Comparison of ENCODE assay signal across 24 cellular contexts in genomic region chr12:105696-106095, GRCh38. TPM values are rescaled to one million over a fixed set of nuclear protein-coding genes. Genes with fewer than 3 reads are reported as not detected.
DNase-seq lines count a peak whose midpoint lies in the region; ATAC-seq, FAIRE-seq and TF ChIP-seq lines count a peak whose summit lies in the region.
"Had no signal": no experiment of that assay in that cellular context is flagged by ENCODE, and none has a peak within 500 bp of the region (broad histone marks: within the 10 kb centered on the region; RNA-seq: fewer than 3 reads in every experiment).

No MANE protein-coding gene starts in this region.

- TF ChIP-seq CTCF in left ventricle myocardium inferior (IDR thresholded peaks at IDR 0.05; ENCODE audit: borderline replicate concordance): no peak
- no peak for TF ChIP-seq CTCF in K562 (IDR thresholded peaks at IDR 0.05 in 2 of 3, conservative IDR thresholded peaks at IDR 0.05 in 1 of 3; ENCODE audit: insufficient read depth in 2 of 3, low read depth in 1 of 3, low read length in 3 of 3)

- CTCF ChIA-PET in K562 (lab: Yijun Ruan, JAX; ENCODE audit: low intra/inter-chr PET ratio): no interaction called here

- ATAC-seq in left cardiac atrium: no peak
- peak; percentile 8 for ATAC-seq in HG02943 (IDR thresholded peaks at IDR 0.05; ENCODE audit: low read depth, unreplicated experiment)
- no peak for ATAC-seq in K562
- no peak for ATAC-seq in HG03432 (IDR thresholded peaks at IDR 0.05; ENCODE audit: unreplicated experiment)
- ATAC-seq in GM19035 (IDR thresholded peaks at IDR 0.05; ENCODE audit: unreplicated experiment): no peak
- ATAC-seq: activated CD8-positive, alpha-beta T cell treated with anti-CD3 and anti-CD28 coated beads for 36 hours; activated naive CD8-positive, alpha-beta T cell treated with anti-CD3 and anti-CD28 coated beads, Interleukin-2, amount 50 U/mL, for 24 hours had no signal

- H3K79me2 ChIP-seq in K562 (ENCODE audit: control insufficient read depth, insufficient read depth, low read length): no peaks in the 10 kb centered on the region

- POLR2A ChIA-PET in K562 (lab: Yijun Ruan, JAX): no interaction called here

- H3K27me3 ChIP-seq in left ventricle myocardium inferior (ENCODE audit: low read depth): peaks cover 51% of the 10 kb centered on the region
- no peaks in the 10 kb centered on the region; a peak in 1 of 5 replicates for H3K27me3 ChIP-seq in K562 (ENCODE audit: control insufficient read depth in 2 of 2, insufficient read depth in 2 of 2, low read length in 2 of 2)

- no peaks in the 10 kb centered on the region for H4K20me1 ChIP-seq in K562 (replicated peaks; ENCODE audit: control insufficient read depth, insufficient read depth, low read length)

- H3K9me3 ChIP-seq in left ventricle myocardium inferior (replicated peaks) (no peaks in the 10 kb centered on the region), K562 (replicated peaks; ENCODE audit: control insufficient read depth, insufficient read depth, low read depth, low read length) (no peaks in the 10 kb centered on the region)
- H3K9me3 ChIP-seq: heart left ventricle had no signal

- no peak for TF ChIP-seq POLR2A in K562 (conservative IDR thresholded peaks at IDR 0.05)

- in situ Hi-C loops in K562 (cut with MboI) (no loop called here), KBM-7 (cut with MboI; ENCODE audit: low pct_unique_long_range_greater_than_20kb, low sequenced_read_pairs) (no loop called here)

- intact Hi-C loops in left ventricle myocardium inferior (cut with micrococcal nuclease) (no loop called here), left cardiac atrium (cut with DNase I) (no loop called here), K562 (cut with micrococcal nuclease) (no loop called here)

- WGBS in K562 (ENCODE audit: insufficient coverage, low coverage, missing lambda C conversion rate): 57% methylated on average over 4 of the region's 4 CpGs

- no peak overlapping the region for H3K4me2 ChIP-seq in K562 (ENCODE audit: insufficient read depth, low read length)

- no TSS peak for BruUV-seq in K562 (replicated peaks; lab: Mats Ljungman, UMichigan)

- no peaks in the 10 kb centered on the region for H3K9me1 ChIP-seq in K562 (ENCODE audit: control insufficient read depth, insufficient read depth, low read length)

- DNase-seq in left ventricle myocardium inferior: no peak
- DNase-seq in left cardiac atrium: no peak
- no peak for DNase-seq in K562 (ENCODE audit: extremely low read depth in 1 of 4, low spot score in 3 of 4)
- no peak for DNase-seq in KBM-7
- DNase-seq in iPS-NIHi7 (ENCODE audit: extremely low spot score): no peak
- DNase-seq: activated CD4-positive, alpha-beta T cell treated with anti-CD3 and anti-CD28 coated beads for 1 hour; activated CD8-positive, alpha-beta T cell treated with anti-CD3 and anti-CD28 coated beads for 36 hours; activated gamma-delta T cell; activated naive CD8-positive, alpha-beta T cell treated with anti-CD3 and anti-CD28 coated beads, Interleukin-2, amount 50 U/mL, for 24 hours; activated T-cell treated with anti-CD3 and anti-CD28 coated beads for 4 hours; C1 segment of cervical spinal cord; IMR-90; occipital lobe; stimulated activated CD4-positive, alpha-beta T cell treated with anti-CD3 and anti-CD28 coated beads, Interleukin-1b, Interleukin-23, amount 100 ng/mL, for 48 hours; substantia nigra had no signal

- H3K9ac ChIP-seq in K562 (ENCODE audit: insufficient read depth in 1 of 2, low read depth in 2 of 2, low read length in 2 of 2): no peak overlapping the region

- no peaks in the 10 kb centered on the region for H3K36me3 ChIP-seq in left ventricle myocardium inferior
- H3K36me3 ChIP-seq in K562 (ENCODE audit: control insufficient read depth, insufficient read depth, low read length): no peaks in the 10 kb centered on the region
- H3K36me3 ChIP-seq: heart left ventricle had no signal

- H3K27ac ChIP-seq in left ventricle myocardium inferior (replicated peaks) (peak overlapping the region; percentile 36), K562 (ENCODE audit: extremely low read depth, low read depth, low read length) (no peak overlapping the region)
- H3K27ac ChIP-seq: epithelial cell of prostate, skin epidermis had no signal

- no peak for FAIRE-seq in K562 (lab: Jason Lieb, UNC)

- H3K4me1 ChIP-seq in left ventricle myocardium inferior (peaks cover 6% of the 10 kb centered on the region), K562 (replicated peaks in 1 of 2; ENCODE audit: control insufficient read depth in 2 of 2, insufficient read depth in 2 of 2, low read length in 2 of 2) (peaks cover 34 to 37% of the 10 kb centered on the region in 2 experiments)

- 0 out of 2 replicates have a peak overlapping the region, but pooled peaks have one; percentile 34 for H2AFZ ChIP-seq in K562 (ENCODE audit: low read depth, low read length)

- no peak for TF ChIP-seq RAD21 in K562 (CRISPR knock-in tag; conservative IDR thresholded peaks at IDR 0.05 in 1 of 2, IDR thresholded peaks at IDR 0.05 in 1 of 2)

- TF ChIP-seq EP300 in K562 (IDR thresholded peaks at IDR 0.05; ENCODE audit: low read length): no peak

- H3K4me3 ChIP-seq in left ventricle myocardium inferior (no peak overlapping the region), K562 (no peak overlapping the region)
- H3K4me3 ChIP-seq: heart left ventricle, skin epidermis had no signal

TF ChIP-seq in K562, 482 proteins besides CTCF, POLR2A, EP300 and RAD21:
- no peak for TF ChIP-seq FOXJ2 (tag; IDR thresholded peaks at IDR 0.05)
- no peak for TF ChIP-seq KAT8 (IDR thresholded peaks at IDR 0.05; ENCODE audit: low read depth)
- TF ChIP-seq ZNF76 (CRISPR knock-in tag; IDR thresholded peaks at IDR 0.05; ENCODE audit: borderline replicate concordance): no peak
- TF ChIP-seq RBM25 (IDR thresholded peaks at IDR 0.05; ENCODE audit: low read depth, low read length, severe bottlenecking): no peak
TF ChIP-seq in K562: peak in this region for 0.

RNA-seq across cellular contexts. Expression of gene IQSEC3, which starts 39.1 kb away (rescaled TPM):
- total RNA-seq in left ventricle myocardium inferior: 0.69 TPM
- 1 to 10 TPM; 1.4 to 4.0 TPM for total RNA-seq in left cardiac atrium
- 0.25 and 0.62 TPM in 2 replicates for total RNA-seq in K562 (2011; cell fraction: chromatin; rRNA removed; ENCODE audit: low replicate concordance)
- total RNA-seq in K562 (2011; cell fraction: nucleolus; rRNA removed): 0.39 and 0.50 TPM in 2 replicates
- 0.23 and 0.37 TPM in 2 replicates for total RNA-seq in K562 (2011; cell fraction: nucleoplasm; rRNA removed)
- total RNA-seq in K562 (2014; rRNA removed): 0.04 and 0.14 TPM in 2 replicates
- not detected in 2 replicates for total RNA-seq in K562 (2014; rRNA removed; fragmentation: Illumina TruSeq; extraction: Trizol)
- total RNA-seq in K562 (2015; rRNA removed; fragmentation: Illumina TruSeq; extraction: Trizol): under 0.01 and 0.04 TPM in 2 replicates
- 0.07 and 0.11 TPM in 2 replicates for total RNA-seq in K562 (2021)
- polyA plus RNA-seq in K562 (2011; rRNA removed): 0.11 and 0.25 TPM in 2 replicates
- polyA plus RNA-seq in K562 (2011; cell fraction: cytosol; rRNA removed): 0.04 and 0.24 TPM in 2 replicates
- polyA plus RNA-seq in K562 (2011; cell fraction: nucleus; rRNA removed): 0.63 and 1.0 TPM in 2 replicates
- 0.09 and 0.14 TPM in 2 replicates for polyA plus RNA-seq in K562 (2012)
- 0.04 TPM in 1 of 2 replicates, not detected in the other for polyA plus RNA-seq in K562 (2014; fragmentation: Illumina TruSeq; extraction: Trizol)
- not detected for polyA plus RNA-seq in K562 (2014; fragmentation: Nextera tagmentation; extraction: Ambion mirVana)
- 0.04 and 0.15 TPM in 2 replicates for polyA plus RNA-seq in K562 (2014; rRNA removed)
- 0.07 TPM in 1 of 2 replicates, not detected in the other for polyA minus RNA-seq in K562 (2011; rRNA and poly(A)+ RNA removed)
- 0.38 TPM in 1 of 2 replicates, not detected in the other for polyA minus RNA-seq in K562 (2011; cell fraction: cytosol; rRNA and poly(A)+ RNA removed)
- 0.40 and 0.56 TPM in 2 replicates for polyA minus RNA-seq in K562 (2011; cell fraction: nucleus; rRNA and poly(A)+ RNA removed)
- total RNA-seq: IMR-90, M059J, NCI-H460, SK-MEL-5 had no signal
